1 cellular context compared by ENCODE assay signal in the genomic region with DNA sequence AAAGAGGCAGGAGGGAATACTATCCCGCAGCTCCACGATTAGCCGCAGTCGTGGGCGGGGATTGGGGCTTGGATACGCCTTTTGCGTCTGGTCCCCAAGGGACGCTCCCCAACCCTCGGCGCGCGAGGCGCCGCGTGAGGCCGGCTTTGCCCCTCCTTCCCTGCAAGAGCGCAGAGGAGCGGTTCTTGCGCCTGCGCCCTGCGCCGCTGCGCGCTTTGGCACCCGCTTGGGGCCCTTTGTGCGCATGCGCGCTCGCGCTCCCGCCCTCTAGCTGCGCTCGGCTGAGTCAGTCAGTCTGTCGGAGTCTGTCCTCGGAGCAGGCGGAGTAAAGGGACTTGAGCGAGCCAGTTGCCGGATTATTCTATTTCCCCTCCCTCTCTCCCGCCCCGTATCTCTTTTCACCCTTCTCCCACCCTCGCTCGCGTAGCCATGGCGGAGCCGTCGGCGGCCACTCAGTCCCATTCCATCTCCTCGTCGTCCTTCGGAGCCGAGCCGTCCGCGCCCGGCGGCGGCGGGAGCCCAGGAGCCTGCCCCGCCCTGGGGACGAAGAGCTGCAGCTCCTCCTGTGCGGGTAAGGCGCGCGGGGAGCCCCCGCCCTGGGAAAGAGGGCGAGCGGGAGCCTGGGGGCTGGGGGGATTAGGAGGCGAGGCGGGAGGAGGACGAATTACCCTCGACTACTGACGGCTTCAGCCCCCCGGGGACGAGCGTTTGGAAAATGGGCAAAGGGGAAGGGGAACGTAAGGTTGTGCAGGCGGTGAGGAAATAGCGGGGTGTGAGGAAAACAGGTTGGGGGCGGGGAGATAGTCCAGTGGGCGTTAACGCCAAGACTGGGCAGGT.
A peak's percentile ranks its signal among the peaks of the same experiment; 100 is the strongest.
TF ChIP-seq lines count a peak whose summit lies in the region.

A gene with protein sequence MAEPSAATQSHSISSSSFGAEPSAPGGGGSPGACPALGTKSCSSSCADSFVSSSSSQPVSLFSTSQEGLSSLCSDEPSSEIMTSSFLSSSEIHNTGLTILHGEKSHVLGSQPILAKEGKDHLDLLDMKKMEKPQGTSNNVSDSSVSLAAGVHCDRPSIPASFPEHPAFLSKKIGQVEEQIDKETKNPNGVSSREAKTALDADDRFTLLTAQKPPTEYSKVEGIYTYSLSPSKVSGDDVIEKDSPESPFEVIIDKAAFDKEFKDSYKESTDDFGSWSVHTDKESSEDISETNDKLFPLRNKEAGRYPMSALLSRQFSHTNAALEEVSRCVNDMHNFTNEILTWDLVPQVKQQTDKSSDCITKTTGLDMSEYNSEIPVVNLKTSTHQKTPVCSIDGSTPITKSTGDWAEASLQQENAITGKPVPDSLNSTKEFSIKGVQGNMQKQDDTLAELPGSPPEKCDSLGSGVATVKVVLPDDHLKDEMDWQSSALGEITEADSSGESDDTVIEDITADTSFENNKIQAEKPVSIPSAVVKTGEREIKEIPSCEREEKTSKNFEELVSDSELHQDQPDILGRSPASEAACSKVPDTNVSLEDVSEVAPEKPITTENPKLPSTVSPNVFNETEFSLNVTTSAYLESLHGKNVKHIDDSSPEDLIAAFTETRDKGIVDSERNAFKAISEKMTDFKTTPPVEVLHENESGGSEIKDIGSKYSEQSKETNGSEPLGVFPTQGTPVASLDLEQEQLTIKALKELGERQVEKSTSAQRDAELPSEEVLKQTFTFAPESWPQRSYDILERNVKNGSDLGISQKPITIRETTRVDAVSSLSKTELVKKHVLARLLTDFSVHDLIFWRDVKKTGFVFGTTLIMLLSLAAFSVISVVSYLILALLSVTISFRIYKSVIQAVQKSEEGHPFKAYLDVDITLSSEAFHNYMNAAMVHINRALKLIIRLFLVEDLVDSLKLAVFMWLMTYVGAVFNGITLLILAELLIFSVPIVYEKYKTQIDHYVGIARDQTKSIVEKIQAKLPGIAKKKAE (plus strand): TSS at position 293 of the 837 bp plus-strand sequence. CDS start 137 bp downstream, at position 430.

TF ChIP-seq in GM12878, 131 proteins besides CTCF, POLR2A, EP300 and RAD21 (continued from another document and continues in another):
- peak; percentile 80 for TF ChIP-seq PKNOX1 (IDR thresholded peaks at IDR 0.05)
- TF ChIP-seq ZNF217 (IDR thresholded peaks at IDR 0.05), result no peak
- no peak for TF ChIP-seq PBX3 (IDR thresholded peaks at IDR 0.05; ENCODE audit: insufficient replicate concordance, low read depth, low read length)
- TF ChIP-seq TCF7 (IDR thresholded peaks at IDR 0.05; ENCODE audit: borderline replicate concordance), result no peak
- no peak for TF ChIP-seq MTA3 (IDR thresholded peaks at IDR 0.05; ENCODE audit: borderline replicate concordance, low read length)
- TF ChIP-seq SMARCA5 (IDR thresholded peaks at IDR 0.05), result no peak
- TF ChIP-seq JUNB (IDR thresholded peaks at IDR 0.05), result no peak
- TF ChIP-seq JUND (IDR thresholded peaks at IDR 0.05; ENCODE audit: low read depth, low read length), result no peak
- TF ChIP-seq SRF (IDR thresholded peaks at IDR 0.05; ENCODE audit: low read depth in 2 of 2, low read length in 2 of 2), result no peak
- TF ChIP-seq CHD2 (IDR thresholded peaks at IDR 0.05; ENCODE audit: borderline replicate concordance, low read depth, low read length), result 0 out of 2 replicates have a peak, but pooled peaks have one; percentile 47
- TF ChIP-seq MXI1 (IDR thresholded peaks at IDR 0.05; ENCODE audit: low read depth, low read length), result peak; percentile 81
- TF ChIP-seq RFX5 (IDR thresholded peaks at IDR 0.05; ENCODE audit: low read depth, low read length), result no peak
- TF ChIP-seq IRF3 (IDR thresholded peaks at IDR 0.05), result no peak
- no peak for TF ChIP-seq MYB (IDR thresholded peaks at IDR 0.05; ENCODE audit: borderline replicate concordance, low read depth, low read length)
- no peak for TF ChIP-seq HSF1 (IDR thresholded peaks at IDR 0.05; ENCODE audit: low read depth, low read length)
- no peak for TF ChIP-seq CEBPB (IDR thresholded peaks at IDR 0.05; ENCODE audit: borderline replicate concordance in 1 of 2, low read depth in 2 of 2, low read length in 2 of 2)
- peak; percentile 89 for TF ChIP-seq MEF2B (IDR thresholded peaks at IDR 0.05; ENCODE audit: partially characterized antibody, poor library complexity, severe bottlenecking)
- TF ChIP-seq, protein P1, sequence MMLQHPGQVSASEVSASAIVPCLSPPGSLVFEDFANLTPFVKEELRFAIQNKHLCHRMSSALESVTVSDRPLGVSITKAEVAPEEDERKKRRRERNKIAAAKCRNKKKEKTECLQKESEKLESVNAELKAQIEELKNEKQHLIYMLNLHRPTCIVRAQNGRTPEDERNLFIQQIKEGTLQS (IDR thresholded peaks at IDR 0.05; ENCODE audit: borderline replicate concordance, extremely low read depth, low read depth, low read length), result no peak
- TF ChIP-seq POLR2AphosphoS5 (IDR thresholded peaks at IDR 0.05; ENCODE audit: low read length), result peak; percentile 93
- no peak for TF ChIP-seq BCL11A (IDR thresholded peaks at IDR 0.05; ENCODE audit: low read depth, low read length)
- TF ChIP-seq RUNX3 (IDR thresholded peaks at IDR 0.05; ENCODE audit: low read length), result 0 out of 2 replicates have a peak, but pooled peaks have one; percentile 19
- TF ChIP-seq E4F1 (IDR thresholded peaks at IDR 0.05; ENCODE audit: borderline replicate concordance, partially characterized antibody), result no peak
- TF ChIP-seq HDGF (IDR thresholded peaks at IDR 0.05), result no peak
- no peak for TF ChIP-seq CREM (IDR thresholded peaks at IDR 0.05; ENCODE audit: low read depth)
- TF ChIP-seq BACH1 (IDR thresholded peaks at IDR 0.05; ENCODE audit: borderline replicate concordance), result no peak; the same call in 1 of the 2 replicates
- peak; percentile 15 for TF ChIP-seq SP1 (IDR thresholded peaks at IDR 0.05; ENCODE audit: low read depth, low read length)
- peak; percentile 63 to 87 for TF ChIP-seq BHLHE40 (IDR thresholded peaks at IDR 0.05; ENCODE audit: borderline replicate concordance in 1 of 2, low read depth in 2 of 2, low read length in 1 of 2)
- no peak for TF ChIP-seq BRCA1 (IDR thresholded peaks at IDR 0.05; ENCODE audit: low read depth, low read length)
- no peak for TF ChIP-seq HDAC6 (IDR thresholded peaks at IDR 0.05; ENCODE audit: unreplicated experiment)
- 0 out of 2 replicates have a peak, but pooled peaks have one; percentile 15 for TF ChIP-seq CBFB (IDR thresholded peaks at IDR 0.05; ENCODE audit: low read depth)
- TF ChIP-seq CREB1 (IDR thresholded peaks at IDR 0.05; ENCODE audit: low read depth), result 0 out of 2 replicates have a peak, but pooled peaks have one; percentile 27
- TF ChIP-seq, protein P2, sequence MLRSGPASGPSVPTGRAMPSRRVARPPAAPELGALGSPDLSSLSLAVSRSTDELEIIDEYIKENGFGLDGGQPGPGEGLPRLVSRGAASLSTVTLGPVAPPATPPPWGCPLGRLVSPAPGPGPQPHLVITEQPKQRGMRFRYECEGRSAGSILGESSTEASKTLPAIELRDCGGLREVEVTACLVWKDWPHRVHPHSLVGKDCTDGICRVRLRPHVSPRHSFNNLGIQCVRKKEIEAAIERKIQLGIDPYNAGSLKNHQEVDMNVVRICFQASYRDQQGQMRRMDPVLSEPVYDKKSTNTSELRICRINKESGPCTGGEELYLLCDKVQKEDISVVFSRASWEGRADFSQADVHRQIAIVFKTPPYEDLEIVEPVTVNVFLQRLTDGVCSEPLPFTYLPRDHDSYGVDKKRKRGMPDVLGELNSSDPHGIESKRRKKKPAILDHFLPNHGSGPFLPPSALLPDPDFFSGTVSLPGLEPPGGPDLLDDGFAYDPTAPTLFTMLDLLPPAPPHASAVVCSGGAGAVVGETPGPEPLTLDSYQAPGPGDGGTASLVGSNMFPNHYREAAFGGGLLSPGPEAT (IDR thresholded peaks at IDR 0.05; ENCODE audit: low read depth), result peak; percentile 45
- no peak for TF ChIP-seq IRF5 (IDR thresholded peaks at IDR 0.05; ENCODE audit: borderline replicate concordance)
- TF ChIP-seq, protein P3, sequence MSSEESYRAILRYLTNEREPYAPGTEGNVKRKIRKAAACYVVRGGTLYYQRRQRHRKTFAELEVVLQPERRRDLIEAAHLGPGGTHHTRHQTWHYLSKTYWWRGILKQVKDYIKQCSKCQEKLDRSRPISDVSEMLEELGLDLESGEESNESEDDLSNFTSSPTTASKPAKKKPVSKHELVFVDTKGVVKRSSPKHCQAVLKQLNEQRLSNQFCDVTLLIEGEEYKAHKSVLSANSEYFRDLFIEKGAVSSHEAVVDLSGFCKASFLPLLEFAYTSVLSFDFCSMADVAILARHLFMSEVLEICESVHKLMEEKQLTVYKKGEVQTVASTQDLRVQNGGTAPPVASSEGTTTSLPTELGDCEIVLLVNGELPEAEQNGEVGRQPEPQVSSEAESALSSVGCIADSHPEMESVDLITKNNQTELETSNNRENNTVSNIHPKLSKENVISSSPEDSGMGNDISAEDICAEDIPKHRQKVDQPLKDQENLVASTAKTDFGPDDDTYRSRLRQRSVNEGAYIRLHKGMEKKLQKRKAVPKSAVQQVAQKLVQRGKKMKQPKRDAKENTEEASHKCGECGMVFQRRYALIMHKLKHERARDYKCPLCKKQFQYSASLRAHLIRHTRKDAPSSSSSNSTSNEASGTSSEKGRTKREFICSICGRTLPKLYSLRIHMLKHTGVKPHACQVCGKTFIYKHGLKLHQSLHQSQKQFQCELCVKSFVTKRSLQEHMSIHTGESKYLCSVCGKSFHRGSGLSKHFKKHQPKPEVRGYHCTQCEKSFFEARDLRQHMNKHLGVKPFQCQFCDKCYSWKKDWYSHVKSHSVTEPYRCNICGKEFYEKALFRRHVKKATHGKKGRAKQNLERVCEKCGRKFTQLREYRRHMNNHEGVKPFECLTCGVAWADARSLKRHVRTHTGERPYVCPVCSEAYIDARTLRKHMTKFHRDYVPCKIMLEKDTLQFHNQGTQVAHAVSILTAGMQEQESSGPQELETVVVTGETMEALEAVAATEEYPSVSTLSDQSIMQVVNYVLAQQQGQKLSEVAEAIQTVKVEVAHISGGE (CRISPR knock-in tag; IDR thresholded peaks at IDR 0.05), result no peak
- TF ChIP-seq TAF1 (IDR thresholded peaks at IDR 0.05; ENCODE audit: borderline replicate concordance, low read depth, low read length), result peak; percentile 84; the same call in 1 of the 2 replicates
- no peak for TF ChIP-seq TBL1XR1 (IDR thresholded peaks at IDR 0.05; ENCODE audit: low read depth, low read length)
- TF ChIP-seq ZNF24 (IDR thresholded peaks at IDR 0.05), result no peak
